1 cellular context compared by ENCODE assay signal in genomic region chr6:165925474-165926156, GRCh38.
TF ChIP-seq lines count a peak whose summit lies in the region.

No MANE protein-coding gene starts in this region.

TF ChIP-seq in IMR-90, 13 proteins besides CTCF, POLR2A, EP300 and RAD21 (continued from another document):
- TF ChIP-seq FOS (IDR thresholded peaks at IDR 0.05; ENCODE audit: low read depth, low read length) = no peak
TF ChIP-seq in IMR-90: peak in this region for 0.
